In genomic region chr20:9344080-9344920, GRCh38 we compare ENCODE assay signal across 12 cellular contexts.
DNase-seq lines count a peak whose midpoint lies in the region; ATAC-seq, FAIRE-seq and TF ChIP-seq lines count a peak whose summit lies in the region.
"Had no signal": no experiment of that assay in that cellular context is flagged by ENCODE, and none has a peak within 500 bp of the region (broad histone marks: within the 10 kb centered on the region; RNA-seq: fewer than 3 reads in every experiment).

No MANE protein-coding gene starts in this region.

- H3K27me3 Mint-ChIP-seq in activated T-cell treated with anti-CD3 and anti-CD28 coated beads, Interleukin-2, amount 50 U/mL, for 24 hours: no peaks in the 10 kb centered on the region
- H3K27me3 Mint-ChIP-seq: stimulated activated memory B cell treated with anti-CD40 and anti-IgM and Interleukin-4, amounts not matched to agents 10 μg/mL and 1 μg/mL and 100 μg/mL, for 72 hours had no signal

- H3K27ac ChIP-seq in cardiac muscle cell: peak overlapping the region; percentile 11
- H3K27ac ChIP-seq: PC-9 had no signal

- no peak for TF ChIP-seq CTCF in cardiac muscle cell (IDR thresholded peaks at IDR 0.05; ENCODE audit: low read depth, low read length)

- FAIRE-seq in H54 (lab: Jason Lieb, UNC): no peak

- no peak overlapping the region for H3K4me3 Mint-ChIP-seq in activated T-cell treated with anti-CD3 and anti-CD28 coated beads, Interleukin-2, amount 50 U/mL, for 24 hours
- H3K4me3 Mint-ChIP-seq: stimulated activated memory B cell treated with anti-CD40 and anti-IgM and Interleukin-4, amounts not matched to agents 10 μg/mL and 1 μg/mL and 100 μg/mL, for 72 hours had no signal

- H3K36me3 Mint-ChIP-seq in activated T-cell treated with anti-CD3 and anti-CD28 coated beads, Interleukin-2, amount 50 U/mL, for 24 hours (ENCODE audit: low read depth): no peaks in the 10 kb centered on the region
- H3K36me3 Mint-ChIP-seq: stimulated activated memory B cell treated with anti-CD40 and anti-IgM and Interleukin-4, amounts not matched to agents 10 μg/mL and 1 μg/mL and 100 μg/mL, for 72 hours had no signal

- H3K4me1 Mint-ChIP-seq in activated T-cell treated with anti-CD3 and anti-CD28 coated beads, Interleukin-2, amount 50 U/mL, for 24 hours (ENCODE audit: low read depth): no peaks in the 10 kb centered on the region
- H3K4me1 Mint-ChIP-seq: stimulated activated memory B cell treated with anti-CD40 and anti-IgM and Interleukin-4, amounts not matched to agents 10 μg/mL and 1 μg/mL and 100 μg/mL, for 72 hours had no signal

- no peak overlapping the region for H3K4me3 ChIP-seq in cardiac muscle cell
- H3K4me3 ChIP-seq: PC-9, spleen had no signal

- H3K9me3 ChIP-seq in cardiac muscle cell (ENCODE audit: low read depth): no peaks in the 10 kb centered on the region
- H3K9me3 ChIP-seq: spleen had no signal

- no peak overlapping the region for H3K27ac Mint-ChIP-seq in activated T-cell treated with anti-CD3 and anti-CD28 coated beads, Interleukin-2, amount 50 U/mL, for 24 hours
- H3K27ac Mint-ChIP-seq: stimulated activated memory B cell treated with anti-CD40 and anti-IgM and Interleukin-4, amounts not matched to agents 10 μg/mL and 1 μg/mL and 100 μg/mL, for 72 hours had no signal

- no peaks in the 10 kb centered on the region for H3K27me3 ChIP-seq in cardiac muscle cell
- H3K27me3 ChIP-seq: spleen had no signal

- peak; percentile 77 for ATAC-seq in SK-N-SH treated with all-trans-retinoic acid at 6 μM for 48 hours
- no peak for ATAC-seq in GM18870 (IDR thresholded peaks at IDR 0.05; ENCODE audit: unreplicated experiment)
- ATAC-seq: stimulated activated memory B cell treated with anti-CD40 and anti-IgM and Interleukin-4, amounts not matched to agents 10 μg/mL and 1 μg/mL and 100 μg/mL, for 72 hours had no signal

- H3K4me1 ChIP-seq in cardiac muscle cell (ENCODE audit: low read depth): peaks cover 23% of the 10 kb centered on the region

- no peaks in the 10 kb centered on the region for H3K9me3 Mint-ChIP-seq in activated T-cell treated with anti-CD3 and anti-CD28 coated beads, Interleukin-2, amount 50 U/mL, for 24 hours
- H3K9me3 Mint-ChIP-seq: stimulated activated memory B cell treated with anti-CD40 and anti-IgM and Interleukin-4, amounts not matched to agents 10 μg/mL and 1 μg/mL and 100 μg/mL, for 72 hours had no signal

- DNase-seq in EH (ENCODE audit: low read depth) (peak; percentile 85), cardiac muscle cell (ENCODE audit: low read depth in 1 of 2, low spot score in 1 of 2) (peak in 1 of 2 donors; percentile 70), renal cortical epithelial cell (ENCODE audit: low read depth) (peak; percentile 72), H54 (ENCODE audit: insufficient read length, low spot score) (no peak)
- DNase-seq in stimulated activated CD4-positive, alpha-beta T cell treated with anti-CD3 and anti-CD28 coated beads, Interleukin-4, amount 100 ng/mL, for 4 hours: no peak
- no peak for DNase-seq in activated T-cell treated with anti-CD3 and anti-CD28 coated beads, Interleukin-2, amount 50 U/mL, for 24 hours
- DNase-seq: NCI-H1105, PC-9, spleen had no signal

- no peak for TF ChIP-seq POLR2A in H54 (IDR thresholded peaks at IDR 0.05; ENCODE audit: low read depth, low read length)

- H3K36me3 ChIP-seq in cardiac muscle cell: no peaks in the 10 kb centered on the region
- H3K36me3 ChIP-seq: spleen had no signal

TF ChIP-seq in SK-N-SH treated with all-trans-retinoic acid at 6 μM for 48 hours, 23 proteins besides CTCF, POLR2A, EP300 and RAD21:
- TF ChIP-seq TOX (CRISPR knock-in tag; IDR thresholded peaks at IDR 0.05; ENCODE audit: borderline replicate concordance) (no peak), ZNF565 (CRISPR knock-in tag; conservative IDR thresholded peaks at IDR 0.05; ENCODE audit: low read depth) (no peak), TCF4 (CRISPR knock-in tag; IDR thresholded peaks at IDR 0.05; ENCODE audit: borderline replicate concordance) (no peak), GLIS3 (CRISPR knock-in tag; IDR thresholded peaks at IDR 0.05) (no peak), ISL1 (CRISPR knock-in tag; IDR thresholded peaks at IDR 0.05) (no peak), PPARA (CRISPR knock-in tag; IDR thresholded peaks at IDR 0.05; ENCODE audit: borderline replicate concordance) (no peak), CSDC2 (CRISPR knock-in tag; IDR thresholded peaks at IDR 0.05) (no peak), ZFP30 (CRISPR knock-in tag; IDR thresholded peaks at IDR 0.05) (no peak), OSR1 (CRISPR knock-in tag; IDR thresholded peaks at IDR 0.05) (no peak), CSRNP3 (CRISPR knock-in tag; IDR thresholded peaks at IDR 0.05) (no peak), CREB5 (CRISPR knock-in tag; IDR thresholded peaks at IDR 0.05; ENCODE audit: low read depth) (no peak), BACH2 (CRISPR knock-in tag; IDR thresholded peaks at IDR 0.05; ENCODE audit: borderline replicate concordance) (no peak), ZNF8 (CRISPR knock-in tag; IDR thresholded peaks at IDR 0.05) (no peak), ARNTL (CRISPR knock-in tag; IDR thresholded peaks at IDR 0.05; ENCODE audit: borderline replicate concordance, low read depth) (no peak), ZFP3 (CRISPR knock-in tag; IDR thresholded peaks at IDR 0.05) (no peak)
- TF ChIP-seq, protein P1, sequence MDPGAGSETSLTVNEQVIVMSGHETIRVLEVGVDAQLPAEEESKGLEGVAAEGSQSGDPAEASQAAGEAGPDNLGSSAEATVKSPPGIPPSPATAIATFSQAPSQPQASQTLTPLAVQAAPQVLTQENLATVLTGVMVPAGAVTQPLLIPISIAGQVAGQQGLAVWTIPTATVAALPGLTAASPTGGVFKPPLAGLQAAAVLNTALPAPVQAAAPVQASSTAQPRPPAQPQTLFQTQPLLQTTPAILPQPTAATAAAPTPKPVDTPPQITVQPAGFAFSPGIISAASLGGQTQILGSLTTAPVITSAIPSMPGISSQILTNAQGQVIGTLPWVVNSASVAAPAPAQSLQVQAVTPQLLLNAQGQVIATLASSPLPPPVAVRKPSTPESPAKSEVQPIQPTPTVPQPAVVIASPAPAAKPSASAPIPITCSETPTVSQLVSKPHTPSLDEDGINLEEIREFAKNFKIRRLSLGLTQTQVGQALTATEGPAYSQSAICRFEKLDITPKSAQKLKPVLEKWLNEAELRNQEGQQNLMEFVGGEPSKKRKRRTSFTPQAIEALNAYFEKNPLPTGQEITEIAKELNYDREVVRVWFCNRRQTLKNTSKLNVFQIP (CRISPR knock-in tag; IDR thresholded peaks at IDR 0.05; ENCODE audit: borderline replicate concordance, low read depth): no peak
- TF ChIP-seq, protein P2, sequence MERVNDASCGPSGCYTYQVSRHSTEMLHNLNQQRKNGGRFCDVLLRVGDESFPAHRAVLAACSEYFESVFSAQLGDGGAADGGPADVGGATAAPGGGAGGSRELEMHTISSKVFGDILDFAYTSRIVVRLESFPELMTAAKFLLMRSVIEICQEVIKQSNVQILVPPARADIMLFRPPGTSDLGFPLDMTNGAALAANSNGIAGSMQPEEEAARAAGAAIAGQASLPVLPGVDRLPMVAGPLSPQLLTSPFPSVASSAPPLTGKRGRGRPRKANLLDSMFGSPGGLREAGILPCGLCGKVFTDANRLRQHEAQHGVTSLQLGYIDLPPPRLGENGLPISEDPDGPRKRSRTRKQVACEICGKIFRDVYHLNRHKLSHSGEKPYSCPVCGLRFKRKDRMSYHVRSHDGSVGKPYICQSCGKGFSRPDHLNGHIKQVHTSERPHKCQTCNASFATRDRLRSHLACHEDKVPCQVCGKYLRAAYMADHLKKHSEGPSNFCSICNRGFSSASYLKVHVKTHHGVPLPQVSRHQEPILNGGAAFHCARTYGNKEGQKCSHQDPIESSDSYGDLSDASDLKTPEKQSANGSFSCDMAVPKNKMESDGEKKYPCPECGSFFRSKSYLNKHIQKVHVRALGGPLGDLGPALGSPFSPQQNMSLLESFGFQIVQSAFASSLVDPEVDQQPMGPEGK (CRISPR knock-in tag; IDR thresholded peaks at IDR 0.05; ENCODE audit: borderline replicate concordance): no peak

Comparison
In these comparisons a context has a peak if more than half of its experiments do, and no peak if none do; other contexts are left out.
1. DNase-seq: peak in EH (single experiment) and renal cortical epithelial cell (single experiment); none in H54 (single experiment), stimulated activated CD4-positive, alpha-beta T cell treated with anti-CD3 and anti-CD28 coated beads, Interleukin-4, amount 100 ng/mL, for 4 hours (0 of 2) and activated T-cell treated with anti-CD3 and anti-CD28 coated beads, Interleukin-2, amount 50 U/mL, for 24 hours (single experiment).